8 cellular contexts compared by ENCODE assay signal in genomic region chr11:130449246-130449990, GRCh38. TPM values are rescaled to one million over a fixed set of nuclear protein-coding genes. Genes with fewer than 3 reads are reported as not detected.
DNase-seq lines count a peak whose midpoint lies in the region; ATAC-seq, FAIRE-seq and TF ChIP-seq lines count a peak whose summit lies in the region.

No MANE protein-coding gene starts in this region.

- peak overlapping the region; percentile 82 to 93 (median 89) for H3K27ac Mint-ChIP-seq in nephron

- no peaks in the 10 kb centered on the region for H3K9me3 Mint-ChIP-seq in nephron

- H3K4me3 Mint-ChIP-seq in nephron, result peak overlapping the region; percentile 96 to 98 (median 98)

- CTCF ChIA-PET in AG04449 (lab: Yijun Ruan, JAX), result interaction anchor here (1.3 to 2.5 kb wide), 7 partner anchors 11 to 413 kb away, joined by 3 to 14 read pairs (median 9); no protein-coding TSS in a partner anchor

- ATAC-seq in HG02884 (IDR thresholded peaks at IDR 0.05; ENCODE audit: unreplicated experiment), result no peak

- no peak overlapping the region for H3K27ac ChIP-seq in MM.1S (ENCODE audit: low read length)

- H4K20me1 ChIP-seq in MM.1S (ENCODE audit: insufficient read depth, low read length), result no peaks in the 10 kb centered on the region

- H3K9ac ChIP-seq in MM.1S (ENCODE audit: low read length), result peak overlapping the region; percentile 53; the same call in 1 of the 2 replicates

- H3K4me1 ChIP-seq in MM.1S (ENCODE audit: low read length), result no peaks in the 10 kb centered on the region

- no peaks in the 10 kb centered on the region for H3K9me3 ChIP-seq in MM.1S (replicated peaks; ENCODE audit: insufficient read depth, low read length)

- peak overlapping the region; percentile 92 for H2AFZ ChIP-seq in MM.1S (ENCODE audit: low read length)

- no peak for TF ChIP-seq CTCF in AG04449 (IDR thresholded peaks at IDR 0.05; ENCODE audit: insufficient read depth, low read length, missing control alignments)
- no peak for TF ChIP-seq CTCF in MM.1S (IDR thresholded peaks at IDR 0.05; ENCODE audit: low read length)
- no peak for TF ChIP-seq CTCF in epithelial cell of esophagus (IDR thresholded peaks at IDR 0.05; ENCODE audit: insufficient read depth, low read depth, low read length, missing control alignments)
- TF ChIP-seq CTCF in nephron (IDR thresholded peaks at IDR 0.05; ENCODE audit: unreplicated experiment in 3 of 3), result no peak

- peak overlapping the region; percentile 95 for H3K4me2 ChIP-seq in MM.1S (ENCODE audit: low read depth, low read length)

- H3K9me2 ChIP-seq in MM.1S (replicated peaks; ENCODE audit: insufficient read depth, low read length), result no peaks in the 10 kb centered on the region

- peaks cover 20% of the 10 kb centered on the region for H3K27me3 Mint-ChIP-seq in nephron (ENCODE audit: low read depth)

- peaks cover 36% of the 10 kb centered on the region for H3K36me3 Mint-ChIP-seq in nephron (ENCODE audit: low read depth)

- H3K79me2 ChIP-seq in MM.1S (ENCODE audit: low read length), result peaks cover 7% of the 10 kb centered on the region; the same call in 1 of the 2 replicates

- POLR2A ChIA-PET in AG04449 (lab: Yijun Ruan, JAX), result no interaction called here

- H3K4me3 ChIP-seq in AG04449 (ENCODE audit: low read depth, low read length), result peak overlapping the region; percentile 66
- peak overlapping the region; percentile 80 for H3K4me3 ChIP-seq in MM.1S (ENCODE audit: low read length)
- peak overlapping the region; percentile 48 for H3K4me3 ChIP-seq in epithelial cell of esophagus (ENCODE audit: low read length)

- no peak for FAIRE-seq in frontal cortex (lab: Jason Lieb, UNC)

- no peaks in the 10 kb centered on the region for H3K27me3 ChIP-seq in MM.1S (replicated peaks; ENCODE audit: insufficient read depth, low read length)

- H3K36me3 ChIP-seq in MM.1S (replicated peaks; ENCODE audit: insufficient read depth, low read length), result no peaks in the 10 kb centered on the region

- peaks cover 59% of the 10 kb centered on the region for H3K4me1 Mint-ChIP-seq in nephron

- peaks cover 7% of the 10 kb centered on the region; the same call in 1 of the 2 replicates for H3F3A ChIP-seq in MM.1S (ENCODE audit: insufficient read depth, low read length)

- DNase-seq in AG04449 (ENCODE audit: low read depth, low spot score), result no peak
- no peak for DNase-seq in MM.1S
- DNase-seq in epithelial cell of esophagus (ENCODE audit: low read depth), result peak; percentile 33
- DNase-seq in frontal cortex (ENCODE audit: low spot score in 2 of 2), result no peak
- no peak for DNase-seq in dedifferentiated amniotic fluid mesenchymal stem cell (ENCODE audit: extremely low spot score)
- no peak for DNase-seq in activated CD4-positive, alpha-beta T cell treated with anti-CD3 and anti-CD28 coated beads, Interleukin-2, amount 50 U/mL, for 4 hours

RNA-seq across cellular contexts. Expression of gene ADAMTS15, which starts 1.0 kb away (rescaled TPM):
- 2.4 TPM for total RNA-seq in frontal cortex

RNA-seq across cellular contexts. Expression of gene ADAMTS8, which starts 21.0 kb away (rescaled TPM):
- total RNA-seq in frontal cortex, result 2.4 TPM
